In genomic region chr9:77793909-77794308, GRCh38 we compare ENCODE assay signal across 1 cellular context.
TF ChIP-seq lines count a peak whose summit lies in the region.

No MANE protein-coding gene starts in this region.

TF ChIP-seq in HepG2, 621 proteins besides CTCF, POLR2A, EP300 and RAD21 (continued from another document):
- TF ChIP-seq PAF1 (CRISPR knock-in tag; IDR thresholded peaks at IDR 0.05) (no peak), ETS1 (CRISPR knock-in tag; IDR thresholded peaks at IDR 0.05) (no peak), CCAR2 (optimal IDR thresholded peaks at IDR 0.05; ENCODE audit: low read depth, low read length) (no peak), PHF8 (CRISPR knock-in tag; IDR thresholded peaks at IDR 0.05) (no peak), KIAA2018 (CRISPR knock-in tag; IDR thresholded peaks at IDR 0.05; ENCODE audit: borderline replicate concordance) (no peak)
TF ChIP-seq in HepG2: peak in this region for 0.
